Comparison of ENCODE assay signal across 14 cellular contexts in the genomic region with DNA sequence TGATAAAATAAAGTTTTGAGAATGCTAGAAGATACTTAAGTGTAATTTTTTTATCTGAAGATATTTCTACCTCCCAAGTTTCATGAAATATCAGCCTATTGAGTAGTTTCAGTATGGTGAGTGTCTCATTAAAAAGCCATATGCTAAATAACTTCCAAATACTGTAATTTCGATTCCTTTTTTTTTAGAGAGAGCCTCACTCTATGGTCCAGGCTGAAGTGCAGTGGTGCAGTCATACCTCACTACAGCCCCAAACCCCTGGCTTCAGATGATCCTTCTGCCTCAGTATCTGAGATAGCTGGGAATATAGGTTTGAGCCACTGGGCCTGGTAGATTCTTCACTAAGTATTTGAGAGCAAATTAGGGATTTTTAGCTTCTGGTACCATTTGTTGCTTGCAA. TPM values are rescaled to one million over a fixed set of nuclear protein-coding genes. Genes with fewer than 3 reads are reported as not detected.
A peak's percentile ranks its signal among the peaks of the same experiment; 100 is the strongest.
DNase-seq lines count a peak whose midpoint lies in the region; ATAC-seq and TF ChIP-seq lines count a peak whose summit lies in the region.
"Had no signal": no experiment of that assay in that cellular context is flagged by ENCODE, and none has a peak within 500 bp of the region (broad histone marks: within the 10 kb centered on the region; RNA-seq: fewer than 3 reads in every experiment).

No MANE protein-coding gene starts in this region.

- TF ChIP-seq CTCF in CD4-positive, alpha-beta T cell (IDR thresholded peaks at IDR 0.05): no peak
- no peak for TF ChIP-seq CTCF in OCI-LY1 (IDR thresholded peaks at IDR 0.05; ENCODE audit: low read length)

- peaks cover 24% of the 10 kb centered on the region for H3K4me1 ChIP-seq in OCI-LY1 (ENCODE audit: insufficient read depth, low read length, severe bottlenecking)
- H3K4me1 ChIP-seq in effector memory CD4-positive, alpha-beta T cell (ENCODE audit: control insufficient read depth, insufficient read depth, low read length, poor library complexity, severe bottlenecking): peaks cover 69% of the 10 kb centered on the region

- H3K27me3 Mint-ChIP-seq in CD4-positive, alpha-beta T cell: no peaks in the 10 kb centered on the region

- H4K20me1 ChIP-seq in OCI-LY1 (ENCODE audit: insufficient read depth, low read length): no peaks in the 10 kb centered on the region

- peak overlapping the region; percentile 92 for H3K27ac Mint-ChIP-seq in CD4-positive, alpha-beta T cell

- H3K9ac ChIP-seq in OCI-LY1 (ENCODE audit: low read length): peak overlapping the region; percentile 38; the same call in 1 of the 2 replicates

- peaks cover 92% of the 10 kb centered on the region for H3K79me2 ChIP-seq in OCI-LY1 (ENCODE audit: insufficient read depth, low read length)

- peaks cover 60% of the 10 kb centered on the region for H3K36me3 Mint-ChIP-seq in CD4-positive, alpha-beta T cell (ENCODE audit: low read depth)

- POLR2A ChIA-PET in CD4-positive, alpha-beta T cell (lab: Charles Lee): interaction anchor here (0.9 to 2.8 kb wide), 5 partner anchors 8 to 37 kb away, joined by 3 to 33 read pairs (median 3); a partner anchor contains a TSS

- DNase-seq in CD4-positive, alpha-beta T cell: no peak
- DNase-seq in effector memory CD4-positive, alpha-beta T cell: no peak
- DNase-seq in anterior cingulate cortex (lab: John Stamatoyannopoulos, UW) (no peak), NCI-H748 treated with DMSO at 0.1 percent for 48 hours (lab: John Stamatoyannopoulos, UW) (no peak), T1000 (lab: John Stamatoyannopoulos, UW) (no peak), NCI-H2171 treated with DMSO at 0.1 percent for 48 hours (lab: John Stamatoyannopoulos, UW) (no peak)
- DNase-seq: activated CD4-positive, alpha-beta T cell treated with anti-CD3 and anti-CD28 coated beads, Interleukin-2, amount 50 U/mL, for 1 hour; C1 segment of cervical spinal cord; colonic mucosa; left ventricle myocardium superior; NCI-H1417; PC-9 had no signal

- peaks cover 32% of the 10 kb centered on the region for H3K36me3 ChIP-seq in OCI-LY1 (ENCODE audit: insufficient read depth, low read length)
- H3K36me3 ChIP-seq in effector memory CD4-positive, alpha-beta T cell (ENCODE audit: control insufficient read depth, insufficient read depth, low read length): peaks cover 7% of the 10 kb centered on the region
- H3K36me3 ChIP-seq: colonic mucosa had no signal

- H3K27me3 ChIP-seq in CD4-positive, alpha-beta T cell (ENCODE audit: control insufficient read depth, insufficient read depth, low read length): no peaks in the 10 kb centered on the region
- H3K27me3 ChIP-seq in OCI-LY1 (ENCODE audit: insufficient read depth, low read length): no peaks in the 10 kb centered on the region
- no peaks in the 10 kb centered on the region for H3K27me3 ChIP-seq in effector memory CD4-positive, alpha-beta T cell (replicated peaks; ENCODE audit: control insufficient read depth, insufficient read depth, low read length, poor library complexity, severe bottlenecking)
- H3K27me3 ChIP-seq: colonic mucosa had no signal

- no peaks in the 10 kb centered on the region; the same call in 1 of the 2 replicates for H3F3A ChIP-seq in OCI-LY1 (ENCODE audit: insufficient read depth, low read length)

- H3K4me3 ChIP-seq in OCI-LY1 (ENCODE audit: low read depth, low read length, poor library complexity, severe bottlenecking): peak overlapping the region; percentile 41
- peak overlapping the region; percentile 33 for H3K4me3 ChIP-seq in effector memory CD4-positive, alpha-beta T cell (ENCODE audit: insufficient read depth, low read depth, low read length, poor library complexity, severe bottlenecking)
- H3K4me3 ChIP-seq: colonic mucosa, PC-9 had no signal

- CTCF ChIA-PET in CD4-positive, alpha-beta T cell (lab: Charles Lee): interaction anchor here (2.2 kb wide), 1 partner anchor 94 kb away, joined by 12 read pairs; no protein-coding TSS in a partner anchor

- H3K9me2 ChIP-seq in OCI-LY1 (ENCODE audit: low read depth, low read length): no peaks in the 10 kb centered on the region

- no peaks in the 10 kb centered on the region for H3K9me3 ChIP-seq in CD4-positive, alpha-beta T cell (ENCODE audit: control insufficient read depth, low read length)
- H3K9me3 ChIP-seq in OCI-LY1 (ENCODE audit: low read length): no peaks in the 10 kb centered on the region
- H3K9me3 ChIP-seq in effector memory CD4-positive, alpha-beta T cell (ENCODE audit: control insufficient read depth, low read length): no peaks in the 10 kb centered on the region
- H3K9me3 ChIP-seq: colonic mucosa had no signal

- H2AFZ ChIP-seq in OCI-LY1 (ENCODE audit: low read length): no peak overlapping the region
- H2AFZ ChIP-seq: PC-9 had no signal

- peak overlapping the region; percentile 61 for H3K4me2 ChIP-seq in OCI-LY1 (ENCODE audit: low read length)
- H3K4me2 ChIP-seq: PC-9 had no signal

- no peaks in the 10 kb centered on the region for H3K9me3 Mint-ChIP-seq in CD4-positive, alpha-beta T cell

- peak overlapping the region; percentile 80 for H3K4me3 Mint-ChIP-seq in CD4-positive, alpha-beta T cell

- H3K4me1 Mint-ChIP-seq in CD4-positive, alpha-beta T cell (ENCODE audit: low read depth): peaks cover 70% of the 10 kb centered on the region

- peak overlapping the region; percentile 42 for H3K27ac ChIP-seq in CD4-positive, alpha-beta T cell (ENCODE audit: low read depth, low read length)
- H3K27ac ChIP-seq in OCI-LY1 (ENCODE audit: low read depth, low read length, poor library complexity, severe bottlenecking): peak overlapping the region; percentile 18
- H3K27ac ChIP-seq in effector memory CD4-positive, alpha-beta T cell (ENCODE audit: insufficient read depth, low read length, poor library complexity, severe bottlenecking): peak overlapping the region; percentile 71
- H3K27ac ChIP-seq: PC-9 had no signal

- no peak for ATAC-seq in CD4-positive, alpha-beta T cell (ENCODE audit: poor library complexity)
- peak; percentile 28 for ATAC-seq in GM18868 (IDR thresholded peaks at IDR 0.05; ENCODE audit: unreplicated experiment)
- ATAC-seq: left ventricle myocardium superior had no signal

- intact Hi-C loops in CD4-positive, alpha-beta T cell (cut with DNase I, micrococcal nuclease): loop anchor here in 1 of 2 experiments (2.0 kb wide), 2 partner anchors 16 kb away; no protein-coding TSS in a partner anchor

RNA-seq across cellular contexts. Expression of a gene that starts 24.5 kb away (rescaled TPM):
- total RNA-seq in CD4-positive, alpha-beta T cell: 100 to 1,000 TPM; 218 to 230 TPM

Comparison
In these comparisons a context has a peak if more than half of its experiments do, and no peak if none do; other contexts are left out.
1. H3K27ac ChIP-seq: peak in every context shown above with its lines; median percentile 71 in effector memory CD4-positive, alpha-beta T cell; 42 in CD4-positive, alpha-beta T cell; 18 in OCI-LY1.